In the genomic region with DNA sequence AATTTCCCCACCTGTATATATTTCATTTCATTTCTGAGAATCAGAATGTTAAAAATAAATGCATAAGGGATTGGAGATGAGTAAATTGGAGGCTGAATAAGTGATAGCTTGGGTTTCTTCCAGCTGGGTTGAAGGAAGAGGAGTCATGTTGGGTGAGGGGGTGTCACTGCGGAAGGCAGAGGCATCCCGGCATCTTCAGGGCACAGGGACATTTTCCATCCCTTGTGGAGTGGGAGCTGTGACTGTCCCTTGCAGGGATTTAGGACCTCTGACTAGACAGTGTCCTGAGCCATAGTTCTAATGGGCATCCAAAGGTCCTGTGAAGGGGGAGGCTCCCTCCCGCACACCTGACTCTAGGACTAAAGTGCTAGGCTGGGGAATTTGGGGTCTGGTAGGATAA, we compare ENCODE assay signal across 4 cellular contexts. TPM values are rescaled to one million over a fixed set of nuclear protein-coding genes. Genes with fewer than 3 reads are reported as not detected.
"Had no signal": no experiment of that assay in that cellular context is flagged by ENCODE, and none has a peak within 500 bp of the region (broad histone marks: within the 10 kb centered on the region; RNA-seq: fewer than 3 reads in every experiment).

No MANE protein-coding gene starts in this region.

- H3K4me3 ChIP-seq: GM12878 had no signal

- ATAC-seq: GM12878 had no signal

- DNase-seq: GDM1, GF-D8 had no signal

RNA-seq across cellular contexts. Expression of a gene that starts 2.1 kb away (rescaled TPM):
- total RNA-seq: G401, GM12878 had no signal
- polyA plus RNA-seq: GM12878 had no signal
